ENCODE assay signal across 1 cellular context in genomic region chr1:20521960-20522861, GRCh38.
TF ChIP-seq lines count a peak whose summit lies in the region.

No MANE protein-coding gene starts in this region.

TF ChIP-seq in GM23338, 12 proteins besides CTCF, POLR2A, EP300 and RAD21 (continued from another document):
- TF ChIP-seq, protein P1, sequence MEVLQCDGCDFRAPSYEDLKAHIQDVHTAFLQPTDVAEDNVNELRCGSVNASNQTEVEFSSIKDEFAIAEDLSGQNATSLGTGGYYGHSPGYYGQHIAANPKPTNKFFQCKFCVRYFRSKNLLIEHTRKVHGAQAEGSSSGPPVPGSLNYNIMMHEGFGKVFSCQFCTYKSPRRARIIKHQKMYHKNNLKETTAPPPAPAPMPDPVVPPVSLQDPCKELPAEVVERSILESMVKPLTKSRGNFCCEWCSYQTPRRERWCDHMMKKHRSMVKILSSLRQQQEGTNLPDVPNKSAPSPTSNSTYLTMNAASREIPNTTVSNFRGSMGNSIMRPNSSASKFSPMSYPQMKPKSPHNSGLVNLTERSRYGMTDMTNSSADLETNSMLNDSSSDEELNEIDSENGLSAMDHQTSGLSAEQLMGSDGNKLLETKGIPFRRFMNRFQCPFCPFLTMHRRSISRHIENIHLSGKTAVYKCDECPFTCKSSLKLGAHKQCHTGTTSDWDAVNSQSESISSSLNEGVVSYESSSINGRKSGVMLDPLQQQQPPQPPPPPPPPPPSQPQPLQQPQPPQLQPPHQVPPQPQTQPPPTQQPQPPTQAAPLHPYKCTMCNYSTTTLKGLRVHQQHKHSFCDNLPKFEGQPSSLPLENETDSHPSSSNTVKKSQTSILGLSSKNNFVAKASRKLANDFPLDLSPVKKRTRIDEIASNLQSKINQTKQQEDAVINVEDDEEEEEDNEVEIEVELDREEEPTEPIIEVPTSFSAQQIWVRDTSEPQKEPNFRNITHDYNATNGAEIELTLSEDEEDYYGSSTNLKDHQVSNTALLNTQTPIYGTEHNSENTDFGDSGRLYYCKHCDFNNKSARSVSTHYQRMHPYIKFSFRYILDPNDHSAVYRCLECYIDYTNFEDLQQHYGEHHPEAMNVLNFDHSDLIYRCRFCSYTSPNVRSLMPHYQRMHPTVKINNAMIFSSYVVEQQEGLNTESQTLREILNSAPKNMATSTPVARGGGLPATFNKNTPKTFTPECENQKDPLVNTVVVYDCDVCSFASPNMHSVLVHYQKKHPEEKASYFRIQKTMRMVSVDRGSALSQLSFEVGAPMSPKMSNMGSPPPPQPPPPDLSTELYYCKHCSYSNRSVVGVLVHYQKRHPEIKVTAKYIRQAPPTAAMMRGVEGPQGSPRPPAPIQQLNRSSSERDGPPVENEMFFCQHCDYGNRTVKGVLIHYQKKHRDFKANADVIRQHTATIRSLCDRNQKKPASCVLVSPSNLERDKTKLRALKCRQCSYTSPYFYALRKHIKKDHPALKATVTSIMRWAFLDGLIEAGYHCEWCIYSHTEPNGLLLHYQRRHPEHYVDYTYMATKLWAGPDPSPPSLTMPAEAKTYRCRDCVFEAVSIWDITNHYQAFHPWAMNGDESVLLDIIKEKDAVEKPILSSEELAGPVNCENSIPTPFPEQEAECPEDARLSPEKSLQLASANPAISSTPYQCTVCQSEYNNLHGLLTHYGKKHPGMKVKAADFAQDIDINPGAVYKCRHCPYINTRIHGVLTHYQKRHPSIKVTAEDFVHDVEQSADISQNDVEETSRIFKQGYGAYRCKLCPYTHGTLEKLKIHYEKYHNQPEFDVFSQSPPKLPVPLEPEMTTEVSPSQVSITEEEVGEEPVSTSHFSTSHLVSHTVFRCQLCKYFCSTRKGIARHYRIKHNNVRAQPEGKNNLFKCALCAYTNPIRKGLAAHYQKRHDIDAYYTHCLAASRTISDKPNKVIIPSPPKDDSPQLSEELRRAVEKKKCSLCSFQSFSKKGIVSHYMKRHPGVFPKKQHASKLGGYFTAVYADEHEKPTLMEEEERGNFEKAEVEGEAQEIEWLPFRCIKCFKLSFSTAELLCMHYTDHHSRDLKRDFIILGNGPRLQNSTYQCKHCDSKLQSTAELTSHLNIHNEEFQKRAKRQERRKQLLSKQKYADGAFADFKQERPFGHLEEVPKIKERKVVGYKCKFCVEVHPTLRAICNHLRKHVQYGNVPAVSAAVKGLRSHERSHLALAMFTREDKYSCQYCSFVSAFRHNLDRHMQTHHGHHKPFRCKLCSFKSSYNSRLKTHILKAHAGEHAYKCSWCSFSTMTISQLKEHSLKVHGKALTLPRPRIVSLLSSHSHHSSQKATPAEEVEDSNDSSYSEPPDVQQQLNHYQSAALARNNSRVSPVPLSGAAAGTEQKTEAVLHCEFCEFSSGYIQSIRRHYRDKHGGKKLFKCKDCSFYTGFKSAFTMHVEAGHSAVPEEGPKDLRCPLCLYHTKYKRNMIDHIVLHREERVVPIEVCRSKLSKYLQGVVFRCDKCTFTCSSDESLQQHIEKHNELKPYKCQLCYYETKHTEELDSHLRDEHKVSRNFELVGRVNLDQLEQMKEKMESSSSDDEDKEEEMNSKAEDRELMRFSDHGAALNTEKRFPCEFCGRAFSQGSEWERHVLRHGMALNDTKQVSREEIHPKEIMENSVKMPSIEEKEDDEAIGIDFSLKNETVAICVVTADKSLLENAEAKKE (CRISPR knock-in tag; IDR thresholded peaks at IDR 0.05) = no peak
